33 cellular contexts compared by ENCODE assay signal in genomic region chr22:35018995-35019394, GRCh38. TPM values are rescaled to one million over a fixed set of nuclear protein-coding genes. Genes with fewer than 3 reads are reported as not detected.
"Had no signal": no experiment of that assay in that cellular context is flagged by ENCODE, and none has a peak within 500 bp of the region (broad histone marks: within the 10 kb centered on the region; RNA-seq: fewer than 3 reads in every experiment).

No MANE protein-coding gene starts in this region.

- H3K4me3 ChIP-seq: neural progenitor cell, ovary, psoas muscle, skin epidermis, smooth muscle cell, spleen, suprapubic skin, testis, tibial artery, transverse colon, upper lobe of left lung, vagina had no signal

- DNase-seq: naive thymus-derived CD4-positive, alpha-beta T cell; natural killer cell; occipital lobe; ovary; posterior cingulate gyrus; psoas muscle; right cardiac atrium; spleen; stimulated activated CD4-positive, alpha-beta T cell treated with anti-CD3 and anti-CD28 coated beads, Interleukin-12 subunit alpha, Interleukin-12 subunit beta, amount 100 ng/mL, for 4 hours; stimulated activated CD4-positive, alpha-beta T cell treated with anti-CD3 and anti-CD28 coated beads, Interleukin-1b, Interleukin-23, amount 100 ng/mL, for 48 hours; stimulated activated CD4-positive, alpha-beta T cell treated with anti-CD3 and anti-CD28 coated beads, Interleukin-4, amount 100 ng/mL, for 1 hour; stimulated activated CD4-positive, alpha-beta T cell treated with anti-CD3 and anti-CD28 coated beads, Interleukin-4, amount 100 ng/mL, for 4 hours; stimulated activated CD8-positive, alpha-beta memory T cell treated with anti-CD3 and anti-CD28 coated beads, Interleukin-4, amount 100 ng/mL, for 48 hours; stimulated activated naive CD4-positive, alpha-beta T cell; stimulated activated naive CD8-positive, alpha-beta T cell treated with anti-CD3 and anti-CD28 coated beads, Interleukin-15, amount 100 ng/mL, for 72 hours; stimulated activated naive CD8-positive, alpha-beta T cell treated with anti-CD3 and anti-CD28 coated beads, Interleukin-15, Interleukin-2, amounts not matched to agents 100 U/mL and 50 U/mL, for 24 hours; substantia nigra; testis; transverse colon; upper lobe of left lung had no signal

- H3K36me3 ChIP-seq: neural progenitor cell, ovary, spleen, suprapubic skin, tibial artery, transverse colon, upper lobe of left lung, vagina had no signal

- H3K4me2 ChIP-seq: neural progenitor cell, smooth muscle cell had no signal

- H3K9ac ChIP-seq: neural progenitor cell, parathyroid adenoma had no signal

- H3K27me3 ChIP-seq: neural progenitor cell, ovary, testis, upper lobe of left lung, vagina had no signal

- H2AFZ ChIP-seq: neural progenitor cell, parathyroid adenoma had no signal

- H3K9me3 ChIP-seq: ovary, psoas muscle, spleen, suprapubic skin, testis, tibial artery, transverse colon, upper lobe of left lung, vagina had no signal

- H3K79me2 ChIP-seq: parathyroid adenoma had no signal

- H3K27ac ChIP-seq: neural progenitor cell, ovary, parathyroid adenoma, psoas muscle, skin epidermis, spleen, suprapubic skin, testis, tibial artery, transverse colon, upper lobe of left lung, vagina had no signal

- ATAC-seq: naive thymus-derived CD4-positive, alpha-beta T cell; natural killer cell; psoas muscle; right cardiac atrium; sciatic nerve; stimulated activated memory B cell treated with anti-CD40 and anti-IgM and Interleukin-4, amounts not matched to agents 10 μg/mL and 1 μg/mL and 100 μg/mL, for 72 hours; stimulated activated naive CD8-positive, alpha-beta T cell treated with anti-CD3 and anti-CD28 coated beads, Interleukin-15, amount 100 ng/mL, for 72 hours; stimulated activated naive CD8-positive, alpha-beta T cell treated with anti-CD3 and anti-CD28 coated beads, Interleukin-15, Interleukin-2, amounts not matched to agents 100 U/mL and 50 U/mL, for 24 hours had no signal

- H3K4me1 ChIP-seq: neural progenitor cell, parathyroid adenoma, psoas muscle, suprapubic skin, testis, tibial artery, upper lobe of left lung had no signal

RNA-seq across cellular contexts. Expression of gene ISX, which starts 47.0 kb away (rescaled TPM):
- total RNA-seq: naive thymus-derived CD4-positive, alpha-beta T cell; natural killer cell; occipital lobe; osteoblast; psoas muscle; renal cortical epithelial cell; right cardiac atrium; sciatic nerve; smooth muscle cell; spleen; suprapubic skin; testis; upper lobe of left lung; ureter; vagina had no signal
- polyA plus RNA-seq: naive thymus-derived CD4-positive, alpha-beta T cell; neural cell; ovary; right cardiac atrium; smooth muscle cell; spleen had no signal
